ENCODE assay signal across 8 cellular contexts in the genomic region with DNA sequence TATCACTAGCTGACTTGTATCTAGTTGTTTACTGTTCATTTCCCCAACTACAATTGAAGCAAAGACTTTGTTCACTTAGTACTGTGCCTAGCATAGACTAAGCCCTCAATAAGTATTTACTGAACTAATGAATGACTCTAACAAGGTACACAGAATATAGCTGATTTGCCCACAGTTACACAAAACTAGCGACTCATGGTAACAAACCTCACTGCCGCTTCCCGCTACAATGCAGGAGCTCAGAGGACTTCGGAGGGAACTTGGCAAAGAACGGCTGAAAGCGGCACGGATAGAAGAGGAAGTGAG. TPM values are rescaled to one million over a fixed set of nuclear protein-coding genes. Genes with fewer than 3 reads are reported as not detected.
DNase-seq lines count a peak whose midpoint lies in the region; ATAC-seq and TF ChIP-seq lines count a peak whose summit lies in the region.

No MANE protein-coding gene starts in this region.

- peaks cover 27% of the 10 kb centered on the region for H3K79me2 ChIP-seq in parathyroid adenoma

- 0% methylated on average over 7 of the region's 7 CpGs for WGBS in esophagus, 2 donors

- H3K4me3 Mint-ChIP-seq in activated T-cell treated with anti-CD3 and anti-CD28 coated beads, Interleukin-2, amount 50 U/mL, for 4 hours, result peak overlapping the region; percentile 91

- no peak for ATAC-seq in activated T-cell treated with anti-CD3 and anti-CD28 coated beads, Interleukin-2, amount 50 U/mL, for 4 hours
- no peak for ATAC-seq in HG02852 (IDR thresholded peaks at IDR 0.05; ENCODE audit: unreplicated experiment)

- peak overlapping the region; percentile 68 for H3K9ac ChIP-seq in parathyroid adenoma

- H3K9me3 ChIP-seq in SJCRH30 (replicated peaks), result no peaks in the 10 kb centered on the region
- no peaks in the 10 kb centered on the region for H3K9me3 ChIP-seq in esophagus (ENCODE audit: control insufficient read depth in 2 of 2, insufficient read depth in 1 of 2, low read depth in 1 of 2, low read length in 1 of 2)
- no peaks in the 10 kb centered on the region for H3K9me3 ChIP-seq in parathyroid adenoma (ENCODE audit: control insufficient read depth, low read length)

- intact Hi-C loops in posterior vena cava (cut with DNase I), result no loop called here

- no peaks in the 10 kb centered on the region for H3K9me3 Mint-ChIP-seq in activated T-cell treated with anti-CD3 and anti-CD28 coated beads, Interleukin-2, amount 50 U/mL, for 4 hours

- TF ChIP-seq CTCF in parathyroid adenoma (IDR thresholded peaks at IDR 0.05), result no peak

- H3K4me2 ChIP-seq in parathyroid adenoma (ENCODE audit: low read length), result peak overlapping the region; percentile 79

- peak overlapping the region; percentile 71 for H3K4me3 ChIP-seq in SJCRH30
- H3K4me3 ChIP-seq in esophagus (ENCODE audit: low read depth in 1 of 2, low read length in 2 of 2), result peak overlapping the region; percentile 66 to 83
- peak overlapping the region; percentile 93 for H3K4me3 ChIP-seq in parathyroid adenoma (ENCODE audit: low read depth, low read length)

- H3K27me3 ChIP-seq in SJCRH30 (no peaks in the 10 kb centered on the region), esophagus (ENCODE audit: control insufficient read depth in 1 of 2, insufficient read depth in 2 of 2, low read length in 2 of 2) (no peaks in the 10 kb centered on the region), parathyroid adenoma (ENCODE audit: control insufficient read depth, insufficient read depth, low read length) (no peaks in the 10 kb centered on the region)

- H3K27ac ChIP-seq in SJCRH30 (peak overlapping the region; percentile 100), esophagus (ENCODE audit: low read depth in 2 of 2, low read length in 1 of 2) (peak overlapping the region; percentile 91 to 94), parathyroid adenoma (peak overlapping the region; percentile 98)

- peak overlapping the region; percentile 87 for H2AFZ ChIP-seq in parathyroid adenoma

- H3K4me1 ChIP-seq in SJCRH30 (peaks cover 23% of the 10 kb centered on the region), esophagus (ENCODE audit: control insufficient read depth in 2 of 2, insufficient read depth in 2 of 2, low read length in 1 of 2) (peaks cover 0 to 3% of the 10 kb centered on the region in 2 donors), parathyroid adenoma (no peaks in the 10 kb centered on the region)

- H3K36me3 Mint-ChIP-seq in activated T-cell treated with anti-CD3 and anti-CD28 coated beads, Interleukin-2, amount 50 U/mL, for 4 hours (ENCODE audit: insufficient read depth), result peaks cover 15% of the 10 kb centered on the region

- H3K36me3 ChIP-seq in SJCRH30 (peaks cover 19% of the 10 kb centered on the region), esophagus (ENCODE audit: control insufficient read depth in 2 of 2, insufficient read depth in 2 of 2, low read length in 1 of 2) (no peaks in the 10 kb centered on the region), parathyroid adenoma (ENCODE audit: control insufficient read depth, insufficient read depth, low read length) (no peaks in the 10 kb centered on the region)

- peaks cover 31% of the 10 kb centered on the region for H3K4me1 Mint-ChIP-seq in activated T-cell treated with anti-CD3 and anti-CD28 coated beads, Interleukin-2, amount 50 U/mL, for 4 hours (ENCODE audit: low read depth)

- peaks cover 3% of the 10 kb centered on the region for H3K27me3 Mint-ChIP-seq in activated T-cell treated with anti-CD3 and anti-CD28 coated beads, Interleukin-2, amount 50 U/mL, for 4 hours (ENCODE audit: low read depth)

- DNase-seq in activated T-cell treated with anti-CD3 and anti-CD28 coated beads, Interleukin-2, amount 50 U/mL, for 4 hours, result no peak
- DNase-seq in activated T-cell treated with anti-CD3 and anti-CD28 coated beads, Interleukin-2, amount 50 U/mL, for 48 hours, result no peak
- DNase-seq in SJCRH30, result no peak
- no peak for DNase-seq in posterior vena cava (ENCODE audit: low spot score)
- DNase-seq in COLO668 (lab: John Stamatoyannopoulos, UW; ENCODE audit: unreplicated experiment), result no peak

RNA-seq across cellular contexts. Expression of gene EFTUD2, which starts 0.5 kb away (rescaled TPM):
- total RNA-seq in activated T-cell treated with anti-CD3 and anti-CD28 coated beads, Interleukin-2, amount 50 U/mL, for 4 hours, result 100 to 1,000 TPM; 257 to 303 (median 269) TPM
- 153 and 172 TPM in 2 replicates for total RNA-seq in SJCRH30 (2014; rRNA removed; shearing (Covaris generic))
- 10 to 100 TPM; 15.8 to 38.4 TPM for polyA plus RNA-seq in esophagus
- total RNA-seq in posterior vena cava, result 10 to 100 TPM; 65.2 to 71.9 TPM

RNA-seq across cellular contexts. Expression of gene GFAP, which starts 16.6 kb away (rescaled TPM):
- total RNA-seq in activated T-cell treated with anti-CD3 and anti-CD28 coated beads, Interleukin-2, amount 50 U/mL, for 4 hours, result not detected
- total RNA-seq in SJCRH30 (2014; rRNA removed; shearing (Covaris generic)), result 0.14 TPM in 1 of 2 replicates, not detected in the other
- under 1 TPM in 1 of 2 donors, not detected in 1; 0.08 TPM for polyA plus RNA-seq in esophagus
- total RNA-seq in posterior vena cava, result 1 to 10 TPM in 1 of 2 donors, under 1 TPM in 1; 0.51 to 1.7 TPM

RNA-seq across cellular contexts. Expression of gene KIF18B, which starts 48.9 kb away (rescaled TPM):
- 1 to 10 TPM; 2.4 to 4.8 (median 3.7) TPM for total RNA-seq in activated T-cell treated with anti-CD3 and anti-CD28 coated beads, Interleukin-2, amount 50 U/mL, for 4 hours
- total RNA-seq in SJCRH30 (2014; rRNA removed; shearing (Covaris generic)), result 31.0 and 36.3 TPM in 2 replicates
- 1 to 10 TPM; 4.3 to 7.3 TPM for polyA plus RNA-seq in esophagus
- total RNA-seq in posterior vena cava, result under 1 TPM; 0.10 to 0.65 TPM

RNA-seq across cellular contexts. Expression of gene HIGD1B, which starts 51.0 kb away (rescaled TPM):
- total RNA-seq in activated T-cell treated with anti-CD3 and anti-CD28 coated beads, Interleukin-2, amount 50 U/mL, for 4 hours, result not detected
- total RNA-seq in SJCRH30 (2014; rRNA removed; shearing (Covaris generic)), result not detected in 2 replicates
- 1 to 10 TPM; 2.8 to 3.5 TPM for polyA plus RNA-seq in esophagus
- 1 to 10 TPM; 1.8 to 1.9 TPM for total RNA-seq in posterior vena cava
